9 cellular contexts compared by ENCODE assay signal in genomic region chr3:10299679-10300078, GRCh38. TPM values are rescaled to one million over a fixed set of nuclear protein-coding genes. Genes with fewer than 3 reads are reported as not detected.
DNase-seq lines count a peak whose midpoint lies in the region; ATAC-seq, FAIRE-seq and TF ChIP-seq lines count a peak whose summit lies in the region.
"Had no signal": no experiment of that assay in that cellular context is flagged by ENCODE, and none has a peak within 500 bp of the region (broad histone marks: within the 10 kb centered on the region; RNA-seq: fewer than 3 reads in every experiment).

No MANE protein-coding gene starts in this region.

- H3K9me3 Mint-ChIP-seq in glutamatergic neuron (ENCODE audit: unreplicated experiment), result no peaks in the 10 kb centered on the region

- H3K27me3 Mint-ChIP-seq in glutamatergic neuron (ENCODE audit: unreplicated experiment), result peaks cover 5% of the 10 kb centered on the region

- ATAC-seq in GM19452 (IDR thresholded peaks at IDR 0.05; ENCODE audit: unreplicated experiment), result peak; percentile 72
- ATAC-seq in HG03571 (IDR thresholded peaks at IDR 0.05; ENCODE audit: unreplicated experiment), result peak; percentile 68
- ATAC-seq in GM19328 (IDR thresholded peaks at IDR 0.05; ENCODE audit: unreplicated experiment), result no peak
- ATAC-seq in left ventricle myocardium superior, result no peak

- H3K27ac Mint-ChIP-seq in glutamatergic neuron (ENCODE audit: unreplicated experiment), result peak overlapping the region; percentile 89

- intact Hi-C loops in left ventricle myocardium superior (cut with micrococcal nuclease), result no loop called here

- H3K4me1 Mint-ChIP-seq in glutamatergic neuron (ENCODE audit: low read depth, unreplicated experiment), result peaks cover 11% of the 10 kb centered on the region

- DNase-seq in GM10266 (ENCODE audit: extremely low spot score) (peak; percentile 60), glutamatergic neuron (no peak), NCI-H146 treated with DMSO at 0.1 percent for 48 hours (lab: John Stamatoyannopoulos, UW; ENCODE audit: unreplicated experiment) (no peak), RCC 7860 (ENCODE audit: low spot score) (no peak), left ventricle myocardium superior (no peak)
- DNase-seq: DMS79 treated with DMSO at 0.1 percent for 48 hours had no signal

- peaks cover 8% of the 10 kb centered on the region for H3K36me3 Mint-ChIP-seq in glutamatergic neuron (ENCODE audit: unreplicated experiment)

- no peak for FAIRE-seq in RCC 7860 (lab: Jason Lieb, UNC)

- TF ChIP-seq CTCF in GM10266 (IDR thresholded peaks at IDR 0.05; ENCODE audit: control insufficient read depth, insufficient read depth, low read depth, missing control alignments) (no peak), glutamatergic neuron (IDR thresholded peaks at IDR 0.05; ENCODE audit: partially characterized antibody, unreplicated experiment) (no peak)

- no peak overlapping the region for H3K4me3 Mint-ChIP-seq in glutamatergic neuron (ENCODE audit: unreplicated experiment)

RNA-seq across cellular contexts. Expression of gene GHRL, which starts 6.9 kb away (rescaled TPM):
- total RNA-seq in glutamatergic neuron (ENCODE audit: unreplicated experiment) (0.64 TPM), left ventricle myocardium superior (not detected)

RNA-seq across cellular contexts. Expression of gene SEC13, which starts 21.2 kb away (rescaled TPM):
- 109 TPM for total RNA-seq in glutamatergic neuron (ENCODE audit: unreplicated experiment)
- 54.9 TPM for total RNA-seq in left ventricle myocardium superior

RNA-seq across cellular contexts. Expression of gene TATDN2, which starts 51.4 kb away (rescaled TPM):
- total RNA-seq in glutamatergic neuron (ENCODE audit: unreplicated experiment), result 24.7 TPM
- total RNA-seq in left ventricle myocardium superior, result 17.0 TPM

Comparison
In these comparisons a context has a peak if more than half of its experiments do, and no peak if none do; other contexts are left out.
1. ATAC-seq: peak in GM19452 (single experiment) and HG03571 (single experiment); none in GM19328 (single experiment) and left ventricle myocardium superior (single experiment).